ENCODE assay signal across 17 cellular contexts in genomic region chr21:14614287-14614686, GRCh38.
DNase-seq lines count a peak whose midpoint lies in the region; ATAC-seq, FAIRE-seq and TF ChIP-seq lines count a peak whose summit lies in the region.
"Had no signal": no experiment of that assay in that cellular context is flagged by ENCODE, and none has a peak within 500 bp of the region (broad histone marks: within the 10 kb centered on the region; RNA-seq: fewer than 3 reads in every experiment).

No MANE protein-coding gene starts in this region.

- intact Hi-C loops in K562 (cut with micrococcal nuclease) = no loop called here

- no peaks in the 10 kb centered on the region for H3F3A ChIP-seq in GM23338 (replicated peaks; ENCODE audit: low read depth)

- H3K9me3 Mint-ChIP-seq in GM23338 = peaks cover 16% of the 10 kb centered on the region
- no peaks in the 10 kb centered on the region for H3K9me3 Mint-ChIP-seq in stimulated activated memory B cell treated with anti-CD40 and anti-IgM and Interleukin-4, amounts not matched to agents 10 μg/mL and 1 μg/mL and 100 μg/mL, for 72 hours
- H3K9me3 Mint-ChIP-seq in activated naive CD4-positive, alpha-beta T cell treated with anti-CD3 and anti-CD28 coated beads, Interleukin-2, amount 50 U/mL, for 72 hours = peaks cover 0 to 12% of the 10 kb centered on the region in 2 donors

- H3K27me3 Mint-ChIP-seq in GM23338 (ENCODE audit: insufficient read depth, low read depth, poor library complexity) = peaks cover 3% of the 10 kb centered on the region
- H3K27me3 Mint-ChIP-seq in stimulated activated memory B cell treated with anti-CD40 and anti-IgM and Interleukin-4, amounts not matched to agents 10 μg/mL and 1 μg/mL and 100 μg/mL, for 72 hours = no peaks in the 10 kb centered on the region
- H3K27me3 Mint-ChIP-seq: B cell had no signal

- no peak for TF ChIP-seq RAD21 in K562 (CRISPR knock-in tag; conservative IDR thresholded peaks at IDR 0.05 in 1 of 2, IDR thresholded peaks at IDR 0.05 in 1 of 2)

- TF ChIP-seq EP300 in K562 (IDR thresholded peaks at IDR 0.05; ENCODE audit: low read length) = no peak

- no peak for TF ChIP-seq POLR2A in K562 (conservative IDR thresholded peaks at IDR 0.05)

- H3K79me2 ChIP-seq in GM23338 (replicated peaks; ENCODE audit: insufficient read depth) (no peaks in the 10 kb centered on the region), K562 (ENCODE audit: control insufficient read depth, insufficient read depth, low read length) (no peaks in the 10 kb centered on the region)

- H3K36me3 ChIP-seq in GM23338 (ENCODE audit: insufficient read depth) (no peaks in the 10 kb centered on the region), HUES6 (ENCODE audit: control insufficient read depth, insufficient read depth, low read length) (peaks cover 5% of the 10 kb centered on the region), K562 (ENCODE audit: control insufficient read depth, insufficient read depth, low read length) (no peaks in the 10 kb centered on the region)

- H3K4me1 Mint-ChIP-seq in GM23338 = peaks cover 71% of the 10 kb centered on the region
- H3K4me1 Mint-ChIP-seq in stimulated activated memory B cell treated with anti-CD40 and anti-IgM and Interleukin-4, amounts not matched to agents 10 μg/mL and 1 μg/mL and 100 μg/mL, for 72 hours = peaks cover 40% of the 10 kb centered on the region

- H3K4me2 ChIP-seq in GM23338 (peak overlapping the region; percentile 14), K562 (ENCODE audit: insufficient read depth, low read length) (no peak overlapping the region)
- H3K4me2 ChIP-seq: KMS-11 had no signal

- in situ Hi-C loops in K562 (cut with MboI) = no loop called here

- H3K27ac ChIP-seq in GM23338 (ENCODE audit: low read depth) = peak overlapping the region; percentile 96
- peak overlapping the region; percentile 96 for H3K27ac ChIP-seq in HUES6 (ENCODE audit: low read depth, low read length)
- H3K27ac ChIP-seq in K562 (ENCODE audit: extremely low read depth, low read depth, low read length) = no peak overlapping the region
- H3K27ac ChIP-seq: HL-60, KMS-11 had no signal

- peaks cover 58% of the 10 kb centered on the region for H3K4me1 ChIP-seq in GM23338 (ENCODE audit: insufficient read depth)
- H3K4me1 ChIP-seq in HUES6 (ENCODE audit: control insufficient read depth, insufficient read depth, low read length) = peaks cover 57% of the 10 kb centered on the region
- H3K4me1 ChIP-seq in K562 (replicated peaks in 1 of 2; ENCODE audit: control insufficient read depth in 2 of 2, insufficient read depth in 2 of 2, low read length in 2 of 2) = peaks cover 0 to 6% of the 10 kb centered on the region in 2 experiments; a peak in 1 of 5 replicates

- TF ChIP-seq CTCF in GM23338 (conservative IDR thresholded peaks at IDR 0.05; ENCODE audit: low read depth in 2 of 2) (no peak), K562 (IDR thresholded peaks at IDR 0.05 in 2 of 3, conservative IDR thresholded peaks at IDR 0.05 in 1 of 3; ENCODE audit: insufficient read depth in 2 of 3, low read depth in 1 of 3, low read length in 3 of 3) (no peak)

- no peak overlapping the region for H2AFZ ChIP-seq in GM23338
- H2AFZ ChIP-seq in K562 (ENCODE audit: low read depth, low read length) = peak overlapping the region; percentile 63; the same call in 1 of the 2 replicates

- H3K9me3 ChIP-seq in HUES6 (ENCODE audit: control insufficient read depth, insufficient read depth, low read depth, low read length) (peaks cover 21% of the 10 kb centered on the region), K562 (replicated peaks; ENCODE audit: control insufficient read depth, insufficient read depth, low read depth, low read length) (no peaks in the 10 kb centered on the region)

- no peak for ATAC-seq in GM23338
- no peak for ATAC-seq in K562
- no peak for ATAC-seq in stimulated activated memory B cell treated with anti-CD40 and anti-IgM and Interleukin-4, amounts not matched to agents 10 μg/mL and 1 μg/mL and 100 μg/mL, for 72 hours
- no peak for ATAC-seq in activated naive CD4-positive, alpha-beta T cell treated with anti-CD3 and anti-CD28 coated beads, Interleukin-2, amount 50 U/mL, for 72 hours

- FAIRE-seq in K562 (lab: Jason Lieb, UNC) = no peak
- FAIRE-seq: GM12892, GM18507 had no signal

- H3K27me3 ChIP-seq in GM23338 (ENCODE audit: insufficient read depth) = no peaks in the 10 kb centered on the region
- H3K27me3 ChIP-seq in HUES6 (ENCODE audit: control insufficient read depth, insufficient read depth, low read length) = no peaks in the 10 kb centered on the region
- no peaks in the 10 kb centered on the region for H3K27me3 ChIP-seq in K562 (ENCODE audit: control insufficient read depth in 2 of 2, insufficient read depth in 2 of 2, low read length in 2 of 2)

- H4K20me1 ChIP-seq in GM23338 (replicated peaks; ENCODE audit: insufficient read depth) (no peaks in the 10 kb centered on the region), K562 (replicated peaks; ENCODE audit: control insufficient read depth, insufficient read depth, low read length) (no peaks in the 10 kb centered on the region)

- WGBS in K562 (ENCODE audit: insufficient coverage, low coverage, missing lambda C conversion rate) = 37% methylated on average over 3 of the region's 3 CpGs

- DNase-seq in GM23338 (ENCODE audit: low spot score) = no peak
- no peak for DNase-seq in K562 (ENCODE audit: extremely low read depth in 1 of 4, low spot score in 3 of 4)
- DNase-seq in cerebellum (ENCODE audit: low spot score) = no peak
- DNase-seq in activated naive CD4-positive, alpha-beta T cell treated with anti-CD3 and anti-CD28 coated beads, Interleukin-2, amount 50 U/mL, for 72 hours (ENCODE audit: low spot score in 2 of 2) = no peak
- DNase-seq in NK-92 treated with Interleukin-12 subunit alpha and Interleukin-12 subunit beta, amount 100 ng/mL, for 24 hours (lab: John Stamatoyannopoulos, UW) = no peak
- DNase-seq: C1 segment of cervical spinal cord; CD4-positive, CD25-positive, alpha-beta regulatory T cell; CD8-positive, alpha-beta memory T cell; COR-L47; HCEC 1CT had no signal

- H3K4me3 ChIP-seq in GM23338 (no peak overlapping the region), HUES6 (ENCODE audit: low read depth, low read length) (no peak overlapping the region), K562 (no peak overlapping the region)

- H3K36me3 Mint-ChIP-seq in GM23338 (ENCODE audit: low read depth) = peaks cover 26% of the 10 kb centered on the region
- H3K36me3 Mint-ChIP-seq in stimulated activated memory B cell treated with anti-CD40 and anti-IgM and Interleukin-4, amounts not matched to agents 10 μg/mL and 1 μg/mL and 100 μg/mL, for 72 hours = peaks cover 37% of the 10 kb centered on the region
- H3K36me3 Mint-ChIP-seq in activated naive CD4-positive, alpha-beta T cell treated with anti-CD3 and anti-CD28 coated beads, Interleukin-2, amount 50 U/mL, for 72 hours = peaks cover 7 to 31% of the 10 kb centered on the region in 2 donors

- no peak overlapping the region for H3K9ac ChIP-seq in HUES6 (ENCODE audit: low read length)
- H3K9ac ChIP-seq in K562 (ENCODE audit: insufficient read depth in 1 of 2, low read depth in 2 of 2, low read length in 2 of 2) = no peak overlapping the region
- H3K9ac ChIP-seq: KMS-11 had no signal

- CTCF ChIA-PET in K562 (lab: Yijun Ruan, JAX; ENCODE audit: low intra/inter-chr PET ratio) = no interaction called here

- BruUV-seq in K562 (replicated peaks; lab: Mats Ljungman, UMichigan) = no TSS peak

- H3K9me1 ChIP-seq in K562 (ENCODE audit: control insufficient read depth, insufficient read depth, low read length) = no peaks in the 10 kb centered on the region

- POLR2A ChIA-PET in K562 (lab: Yijun Ruan, JAX) = no interaction called here

- 0 out of 2 replicates have a peak, but pooled peaks cover 4% of the 10 kb centered on the region for H3K9me2 ChIP-seq in GM23338 (ENCODE audit: insufficient read depth)

- peak overlapping the region; percentile 35; the same call in 1 of the 2 replicates for H3K27ac Mint-ChIP-seq in GM23338
- peak overlapping the region; percentile 99 for H3K27ac Mint-ChIP-seq in stimulated activated memory B cell treated with anti-CD40 and anti-IgM and Interleukin-4, amounts not matched to agents 10 μg/mL and 1 μg/mL and 100 μg/mL, for 72 hours
- no peak overlapping the region for H3K27ac Mint-ChIP-seq in activated naive CD4-positive, alpha-beta T cell treated with anti-CD3 and anti-CD28 coated beads, Interleukin-2, amount 50 U/mL, for 72 hours
- H3K27ac Mint-ChIP-seq: B cell; CD4-positive, CD25-positive, alpha-beta regulatory T cell had no signal

- H3K4me3 Mint-ChIP-seq in GM23338 = no peak overlapping the region
- peak overlapping the region; percentile 74 for H3K4me3 Mint-ChIP-seq in stimulated activated memory B cell treated with anti-CD40 and anti-IgM and Interleukin-4, amounts not matched to agents 10 μg/mL and 1 μg/mL and 100 μg/mL, for 72 hours
- H3K4me3 Mint-ChIP-seq: B cell; CD4-positive, CD25-positive, alpha-beta regulatory T cell; CD8-positive, alpha-beta memory T cell had no signal

TF ChIP-seq in K562, 482 proteins besides CTCF, POLR2A, EP300 and RAD21:
- TF ChIP-seq ZKSCAN3 (CRISPR knock-in tag; IDR thresholded peaks at IDR 0.05) (no peak), ZNF75A (CRISPR knock-in tag; IDR thresholded peaks at IDR 0.05) (peak; percentile 53; the same call in 1 of the 2 replicates)

Comparison
In these comparisons a context has a peak if more than half of its experiments do, and no peak if none do; other contexts are left out.
1. H3K27ac Mint-ChIP-seq: peak in GM23338 (single experiment) and stimulated activated memory B cell treated with anti-CD40 and anti-IgM and Interleukin-4, amounts not matched to agents 10 μg/mL and 1 μg/mL and 100 μg/mL, for 72 hours (single experiment); none in activated naive CD4-positive, alpha-beta T cell treated with anti-CD3 and anti-CD28 coated beads, Interleukin-2, amount 50 U/mL, for 72 hours (0 of 2).